ENCODE assay signal across 9 cellular contexts in the genomic region with DNA sequence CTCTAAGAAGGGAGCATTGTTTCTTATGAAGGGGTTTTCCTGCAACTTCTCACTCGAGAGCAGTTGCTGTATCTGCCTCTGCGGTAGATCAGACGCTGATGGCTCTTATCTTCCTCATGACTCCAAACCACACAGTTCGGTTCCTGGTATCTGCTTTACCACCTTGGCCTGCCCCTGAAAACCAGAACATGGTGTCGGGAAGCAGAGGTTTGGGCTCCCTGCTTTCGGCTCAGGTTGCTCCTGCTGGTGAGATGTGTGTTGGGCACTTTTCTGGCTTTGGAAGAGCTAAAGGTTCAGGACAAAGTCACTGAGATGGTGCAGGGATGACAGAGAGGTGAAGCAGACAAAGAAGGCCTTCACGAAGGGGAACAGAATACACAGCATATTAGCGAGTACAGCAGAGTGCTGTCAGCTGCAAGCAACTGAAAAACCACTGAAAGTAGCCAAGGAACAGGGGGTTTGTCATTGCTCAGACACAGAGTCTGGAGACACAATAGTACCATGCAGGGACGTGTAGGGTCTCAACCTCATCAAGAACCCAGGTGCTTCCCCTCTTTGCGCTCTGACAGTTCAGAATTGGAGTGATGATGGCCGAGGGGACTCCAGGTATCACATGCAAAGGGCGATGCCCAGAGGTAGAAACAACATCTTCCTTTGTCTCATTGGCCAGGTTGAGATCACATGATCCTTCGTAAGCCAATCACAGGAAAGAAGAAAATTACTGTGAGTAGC. TPM values are rescaled to one million over a fixed set of nuclear protein-coding genes. Genes with fewer than 3 reads are reported as not detected.
DNase-seq lines count a peak whose midpoint lies in the region; ATAC-seq lines count a peak whose summit lies in the region.
"Had no signal": no experiment of that assay in that cellular context is flagged by ENCODE, and none has a peak within 500 bp of the region (broad histone marks: within the 10 kb centered on the region; RNA-seq: fewer than 3 reads in every experiment).

No MANE protein-coding gene starts in this region.

- H3K4me3 Mint-ChIP-seq in naive thymus-derived CD4-positive, alpha-beta T cell = peak overlapping the region in 1 of 10 donors; percentile 72

- POLR2A ChIA-PET in naive thymus-derived CD4-positive, alpha-beta T cell (lab: Charles Lee) = no interaction called here

- no peaks in the 10 kb centered on the region for H3K27me3 ChIP-seq in naive thymus-derived CD4-positive, alpha-beta T cell (ENCODE audit: control insufficient read depth in 2 of 2, insufficient read depth in 2 of 2, low read length in 2 of 2)

- H3K36me3 Mint-ChIP-seq in naive thymus-derived CD4-positive, alpha-beta T cell = peaks cover 0 to 23% (median 0%) of the 10 kb centered on the region in 5 donors

- DNase-seq in NAMALWA (ENCODE audit: low spot score) (peak; percentile 56), NCI-H748 treated with DMSO at 0.1 percent for 48 hours (lab: John Stamatoyannopoulos, UW) (no peak), iPS-NIHi11 (ENCODE audit: low spot score) (no peak)
- DNase-seq in naive thymus-derived CD4-positive, alpha-beta T cell = no peak

- H3K36me3 ChIP-seq in naive thymus-derived CD4-positive, alpha-beta T cell (ENCODE audit: control insufficient read depth in 2 of 3, insufficient read depth in 3 of 3, low read length in 3 of 3) = no peaks in the 10 kb centered on the region

- peak overlapping the region in 1 of 9 donors; percentile 90 for H3K27ac Mint-ChIP-seq in naive thymus-derived CD4-positive, alpha-beta T cell

- H3K4me3 ChIP-seq in naive thymus-derived CD4-positive, alpha-beta T cell (ENCODE audit: low read length) = no peak overlapping the region

- H3K27ac ChIP-seq in naive thymus-derived CD4-positive, alpha-beta T cell (ENCODE audit: low read depth, low read length) = no peak overlapping the region

- peaks cover 0 to 16% (median 2%) of the 10 kb centered on the region in 11 donors for H3K9me3 Mint-ChIP-seq in naive thymus-derived CD4-positive, alpha-beta T cell

- intact Hi-C loops in naive thymus-derived CD4-positive, alpha-beta T cell (cut with micrococcal nuclease) = loop anchor here in 1 of 2 donors (5.0 kb wide), 1 partner anchor 39 kb away; a partner anchor contains a TSS

- no peaks in the 10 kb centered on the region for H3K9me3 ChIP-seq in naive thymus-derived CD4-positive, alpha-beta T cell (ENCODE audit: control insufficient read depth in 2 of 3, low read length in 3 of 3)

- no peaks in the 10 kb centered on the region for H3K4me1 ChIP-seq in naive thymus-derived CD4-positive, alpha-beta T cell (ENCODE audit: control insufficient read depth in 2 of 2, insufficient read depth in 2 of 2, low read length in 2 of 2)

- CTCF ChIA-PET in naive thymus-derived CD4-positive, alpha-beta T cell (lab: Charles Lee) = no interaction called here

- ATAC-seq in GM19025 (IDR thresholded peaks at IDR 0.05; ENCODE audit: low read depth, unreplicated experiment) (peak; percentile 66), HG02588 (IDR thresholded peaks at IDR 0.05; ENCODE audit: unreplicated experiment) (peak; percentile 58), GM18517 (IDR thresholded peaks at IDR 0.05; ENCODE audit: unreplicated experiment) (no peak)
- ATAC-seq in naive thymus-derived CD4-positive, alpha-beta T cell = peak; percentile 77
- ATAC-seq: Panc1 had no signal

- H3K27me3 Mint-ChIP-seq in naive thymus-derived CD4-positive, alpha-beta T cell = peaks cover 19 to 46% (median 44%) of the 10 kb centered on the region in 5 donors

- peaks cover 0 to 33% (median 0%) of the 10 kb centered on the region in 7 donors for H3K4me1 Mint-ChIP-seq in naive thymus-derived CD4-positive, alpha-beta T cell

RNA-seq across cellular contexts. Expression of a gene that starts 11.9 kb away (rescaled TPM):
- total RNA-seq in naive thymus-derived CD4-positive, alpha-beta T cell = 10 to 100 TPM in 3 of 5 experiments, under 1 TPM in 2; 0.57 to 95.0 (median 13.4) TPM
- polyA plus RNA-seq in naive thymus-derived CD4-positive, alpha-beta T cell = not detected
- total RNA-seq: HT1080 had no signal

RNA-seq across cellular contexts. Expression of a gene that starts 40.8 kb away (rescaled TPM):
- 10 to 100 TPM in 2 of 5 experiments, 1 to 10 TPM in 3; 3.7 to 57.1 (median 7.8) TPM for total RNA-seq in naive thymus-derived CD4-positive, alpha-beta T cell
- polyA plus RNA-seq in naive thymus-derived CD4-positive, alpha-beta T cell = 1 to 10 TPM in 1 of 2 donors, under 1 TPM in 1; 0.24 to 1.4 TPM
- total RNA-seq: HT1080 had no signal
